In genomic region chr20:11753155-11753554, GRCh38 we compare ENCODE assay signal across 17 cellular contexts.
"Had no signal": no experiment of that assay in that cellular context is flagged by ENCODE, and none has a peak within 500 bp of the region (broad histone marks: within the 10 kb centered on the region; RNA-seq: fewer than 3 reads in every experiment).

No MANE protein-coding gene starts in this region.

- ATAC-seq: Panc1 had no signal

- H3K9me3 ChIP-seq: SK-N-SH had no signal

- DNase-seq: KBM-7, MV-4-11, NCI-H1048, NCI-H1105, NCI-H1417, NCI-H1436 treated with DMSO at 0.1 percent for 48 hours, NCI-H1694, NCI-H1930, NCI-H2107, NCI-H2227 treated with DMSO at 0.1 percent for 48 hours, NCI-H524, NCI-H526 treated with DMSO at 0.1 percent for 48 hours, NCI-H774, SHP77, SK-N-SH, SW 1271 had no signal
